1 cellular context compared by ENCODE assay signal in the genomic region with DNA sequence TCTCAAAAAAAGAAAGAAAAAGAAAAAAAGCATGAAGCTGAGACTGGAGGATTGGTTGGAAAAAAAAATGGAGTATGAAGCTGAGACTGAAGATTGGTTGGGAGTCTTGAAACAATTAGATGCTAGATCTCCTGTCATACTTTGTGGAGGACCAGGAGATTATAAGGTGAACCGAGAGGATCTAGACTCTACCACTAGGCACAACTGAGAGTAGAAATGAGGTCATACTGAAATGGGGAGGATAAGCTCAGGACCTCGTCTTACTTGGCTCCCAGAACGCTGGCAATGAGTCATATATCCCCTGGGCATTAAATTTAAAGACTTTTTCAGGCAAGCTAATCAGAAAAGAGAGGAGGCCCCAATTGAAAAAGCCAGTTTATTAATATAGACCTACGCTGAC.
TF ChIP-seq lines count a peak whose summit lies in the region.

No MANE protein-coding gene starts in this region.

TF ChIP-seq in HEK293, 187 proteins besides CTCF, POLR2A, EP300 and RAD21 (continued from another document and continues in another):
- TF ChIP-seq, protein P1, sequence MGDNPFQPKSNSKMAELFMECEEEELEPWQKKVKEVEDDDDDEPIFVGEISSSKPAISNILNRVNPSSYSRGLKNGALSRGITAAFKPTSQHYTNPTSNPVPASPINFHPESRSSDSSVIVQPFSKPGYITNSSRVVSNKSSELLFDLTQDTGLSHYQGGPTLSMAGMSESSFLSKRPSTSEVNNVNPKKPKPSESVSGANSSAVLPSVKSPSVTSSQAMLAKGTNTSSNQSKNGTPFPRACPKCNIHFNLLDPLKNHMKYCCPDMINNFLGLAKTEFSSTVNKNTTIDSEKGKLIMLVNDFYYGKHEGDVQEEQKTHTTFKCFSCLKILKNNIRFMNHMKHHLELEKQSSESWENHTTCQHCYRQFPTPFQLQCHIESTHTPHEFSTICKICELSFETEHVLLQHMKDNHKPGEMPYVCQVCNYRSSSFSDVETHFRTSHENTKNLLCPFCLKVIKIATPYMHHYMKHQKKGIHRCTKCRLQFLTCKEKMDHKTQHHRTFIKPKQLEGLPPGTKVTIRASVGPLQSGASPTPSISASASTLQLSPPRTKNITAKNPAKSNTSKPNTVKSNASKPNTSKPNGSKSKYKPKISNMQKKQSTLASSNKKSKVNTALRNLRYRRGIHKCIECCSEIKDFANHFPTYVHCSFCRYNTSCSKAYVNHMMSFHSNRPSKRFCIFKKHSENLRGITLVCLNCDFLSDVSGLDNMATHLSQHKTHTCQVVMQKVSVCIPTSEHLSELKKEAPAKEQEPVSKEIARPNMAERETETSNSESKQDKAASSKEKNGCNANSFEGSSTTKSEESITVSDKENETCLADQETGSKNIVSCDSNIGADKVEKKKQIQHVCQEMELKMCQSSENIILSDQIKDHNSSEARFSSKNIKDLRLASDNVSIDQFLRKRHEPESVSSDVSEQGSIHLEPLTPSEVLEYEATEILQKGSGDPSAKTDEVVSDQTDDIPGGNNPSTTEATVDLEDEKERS (tag by site-specific recombination; IDR thresholded peaks at IDR 0.05): no peak
- 0 out of 2 replicates have a peak, but pooled peaks have one; percentile 18 for TF ChIP-seq BCL11A (tag by site-specific recombination; IDR thresholded peaks at IDR 0.05; ENCODE audit: low read depth)
- peak; percentile 84 for TF ChIP-seq ZEB2 (tag by site-specific recombination; IDR thresholded peaks at IDR 0.05)
- TF ChIP-seq, protein P2, sequence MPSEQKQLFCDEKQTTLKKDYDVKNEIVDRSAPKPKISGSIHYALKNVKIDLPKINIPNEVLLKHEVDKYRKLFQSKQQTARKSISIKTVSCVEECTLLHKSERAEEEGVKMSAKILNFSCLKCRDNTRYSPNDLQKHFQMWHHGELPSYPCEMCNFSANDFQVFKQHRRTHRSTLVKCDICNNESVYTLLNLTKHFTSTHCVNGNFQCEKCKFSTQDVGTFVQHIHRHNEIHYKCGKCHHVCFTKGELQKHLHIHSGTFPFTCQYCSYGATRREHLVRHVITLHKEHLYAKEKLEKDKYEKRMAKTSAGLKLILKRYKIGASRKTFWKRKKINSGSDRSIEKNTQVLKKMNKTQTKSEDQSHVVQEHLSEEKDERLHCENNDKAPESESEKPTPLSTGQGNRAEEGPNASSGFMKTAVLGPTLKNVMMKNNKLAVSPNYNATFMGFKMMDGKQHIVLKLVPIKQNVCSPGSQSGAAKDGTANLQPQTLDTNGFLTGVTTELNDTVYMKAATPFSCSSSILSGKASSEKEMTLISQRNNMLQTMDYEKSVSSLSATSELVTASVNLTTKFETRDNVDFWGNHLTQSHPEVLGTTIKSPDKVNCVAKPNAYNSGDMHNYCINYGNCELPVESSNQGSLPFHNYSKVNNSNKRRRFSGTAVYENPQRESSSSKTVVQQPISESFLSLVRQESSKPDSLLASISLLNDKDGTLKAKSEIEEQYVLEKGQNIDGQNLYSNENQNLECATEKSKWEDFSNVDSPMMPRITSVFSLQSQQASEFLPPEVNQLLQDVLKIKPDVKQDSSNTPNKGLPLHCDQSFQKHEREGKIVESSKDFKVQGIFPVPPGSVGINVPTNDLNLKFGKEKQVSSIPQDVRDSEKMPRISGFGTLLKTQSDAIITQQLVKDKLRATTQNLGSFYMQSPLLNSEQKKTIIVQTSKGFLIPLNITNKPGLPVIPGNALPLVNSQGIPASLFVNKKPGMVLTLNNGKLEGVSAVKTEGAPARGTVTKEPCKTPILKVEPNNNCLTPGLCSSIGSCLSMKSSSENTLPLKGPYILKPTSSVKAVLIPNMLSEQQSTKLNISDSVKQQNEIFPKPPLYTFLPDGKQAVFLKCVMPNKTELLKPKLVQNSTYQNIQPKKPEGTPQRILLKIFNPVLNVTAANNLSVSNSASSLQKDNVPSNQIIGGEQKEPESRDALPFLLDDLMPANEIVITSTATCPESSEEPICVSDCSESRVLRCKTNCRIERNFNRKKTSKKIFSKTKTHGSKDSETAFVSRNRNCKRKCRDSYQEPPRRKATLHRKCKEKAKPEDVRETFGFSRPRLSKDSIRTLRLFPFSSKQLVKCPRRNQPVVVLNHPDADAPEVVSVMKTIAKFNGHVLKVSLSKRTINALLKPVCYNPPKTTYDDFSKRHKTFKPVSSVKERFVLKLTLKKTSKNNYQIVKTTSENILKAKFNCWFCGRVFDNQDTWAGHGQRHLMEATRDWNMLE (tag by site-specific recombination; conservative IDR thresholded peaks at IDR 0.05; ENCODE audit: low read depth): no peak
- TF ChIP-seq ZNF266 (tag by site-specific recombination; IDR thresholded peaks at IDR 0.05; ENCODE audit: low read depth): no peak
- TF ChIP-seq WT1 (tag by site-specific recombination; IDR thresholded peaks at IDR 0.05): peak; percentile 88
- TF ChIP-seq ZNF394 (tag by site-specific recombination; IDR thresholded peaks at IDR 0.05; ENCODE audit: borderline replicate concordance): peak; percentile 59; the same call in 1 of the 2 replicates
- TF ChIP-seq YY1 (tag by site-specific recombination; IDR thresholded peaks at IDR 0.05): no peak
- TF ChIP-seq ZNF660 (tag by site-specific recombination; IDR thresholded peaks at IDR 0.05): peak; percentile 81
- TF ChIP-seq ZNF510 (tag by site-specific recombination; IDR thresholded peaks at IDR 0.05; ENCODE audit: insufficient replicate concordance): no peak
- TF ChIP-seq FEZF1 (tag by site-specific recombination; IDR thresholded peaks at IDR 0.05): peak; percentile 63
- TF ChIP-seq, protein P3, sequence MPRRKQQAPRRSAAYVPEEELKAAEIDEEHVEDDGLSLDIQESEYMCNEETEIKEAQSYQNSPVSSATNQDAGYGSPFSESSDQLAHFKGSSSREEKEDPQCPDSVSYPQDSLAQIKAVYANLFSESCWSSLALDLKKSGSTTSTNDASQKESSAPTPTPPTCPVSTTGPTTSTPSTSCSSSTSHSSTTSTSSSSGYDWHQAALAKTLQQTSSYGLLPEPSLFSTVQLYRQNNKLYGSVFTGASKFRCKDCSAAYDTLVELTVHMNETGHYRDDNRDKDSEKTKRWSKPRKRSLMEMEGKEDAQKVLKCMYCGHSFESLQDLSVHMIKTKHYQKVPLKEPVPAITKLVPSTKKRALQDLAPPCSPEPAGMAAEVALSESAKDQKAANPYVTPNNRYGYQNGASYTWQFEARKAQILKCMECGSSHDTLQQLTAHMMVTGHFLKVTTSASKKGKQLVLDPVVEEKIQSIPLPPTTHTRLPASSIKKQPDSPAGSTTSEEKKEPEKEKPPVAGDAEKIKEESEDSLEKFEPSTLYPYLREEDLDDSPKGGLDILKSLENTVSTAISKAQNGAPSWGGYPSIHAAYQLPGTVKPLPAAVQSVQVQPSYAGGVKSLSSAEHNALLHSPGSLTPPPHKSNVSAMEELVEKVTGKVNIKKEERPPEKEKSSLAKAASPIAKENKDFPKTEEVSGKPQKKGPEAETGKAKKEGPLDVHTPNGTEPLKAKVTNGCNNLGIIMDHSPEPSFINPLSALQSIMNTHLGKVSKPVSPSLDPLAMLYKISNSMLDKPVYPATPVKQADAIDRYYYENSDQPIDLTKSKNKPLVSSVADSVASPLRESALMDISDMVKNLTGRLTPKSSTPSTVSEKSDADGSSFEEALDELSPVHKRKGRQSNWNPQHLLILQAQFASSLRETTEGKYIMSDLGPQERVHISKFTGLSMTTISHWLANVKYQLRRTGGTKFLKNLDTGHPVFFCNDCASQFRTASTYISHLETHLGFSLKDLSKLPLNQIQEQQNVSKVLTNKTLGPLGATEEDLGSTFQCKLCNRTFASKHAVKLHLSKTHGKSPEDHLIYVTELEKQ (tag by site-specific recombination; IDR thresholded peaks at IDR 0.05; ENCODE audit: borderline replicate concordance): 0 out of 2 replicates have a peak, but pooled peaks have one; percentile 11
- TF ChIP-seq ZBTB1 (tag by site-specific recombination; IDR thresholded peaks at IDR 0.05): 0 out of 2 replicates have a peak, but pooled peaks have one; percentile 10
- peak; percentile 95 for TF ChIP-seq ZNF629 (tag by site-specific recombination; IDR thresholded peaks at IDR 0.05)
- TF ChIP-seq, protein P4, sequence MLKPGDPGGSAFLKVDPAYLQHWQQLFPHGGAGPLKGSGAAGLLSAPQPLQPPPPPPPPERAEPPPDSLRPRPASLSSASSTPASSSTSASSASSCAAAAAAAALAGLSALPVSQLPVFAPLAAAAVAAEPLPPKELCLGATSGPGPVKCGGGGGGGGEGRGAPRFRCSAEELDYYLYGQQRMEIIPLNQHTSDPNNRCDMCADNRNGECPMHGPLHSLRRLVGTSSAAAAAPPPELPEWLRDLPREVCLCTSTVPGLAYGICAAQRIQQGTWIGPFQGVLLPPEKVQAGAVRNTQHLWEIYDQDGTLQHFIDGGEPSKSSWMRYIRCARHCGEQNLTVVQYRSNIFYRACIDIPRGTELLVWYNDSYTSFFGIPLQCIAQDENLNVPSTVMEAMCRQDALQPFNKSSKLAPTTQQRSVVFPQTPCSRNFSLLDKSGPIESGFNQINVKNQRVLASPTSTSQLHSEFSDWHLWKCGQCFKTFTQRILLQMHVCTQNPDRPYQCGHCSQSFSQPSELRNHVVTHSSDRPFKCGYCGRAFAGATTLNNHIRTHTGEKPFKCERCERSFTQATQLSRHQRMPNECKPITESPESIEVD (tag by site-specific recombination; IDR thresholded peaks at IDR 0.05): peak; percentile 97
- peak; percentile 52; the same call in 1 of the 2 replicates for TF ChIP-seq ZNF558 (tag by site-specific recombination; IDR thresholded peaks at IDR 0.05)
- TF ChIP-seq ZNF416 (tag by site-specific recombination; IDR thresholded peaks at IDR 0.05): no peak
- peak; percentile 78 for TF ChIP-seq ZNF2 (tag by site-specific recombination; IDR thresholded peaks at IDR 0.05)
- TF ChIP-seq ZNF843 (tag by site-specific recombination; IDR thresholded peaks at IDR 0.05): peak; percentile 46; the same call in 1 of the 2 replicates
- TF ChIP-seq TRIM28 (IDR thresholded peaks at IDR 0.05; ENCODE audit: borderline replicate concordance, low read length): peak; percentile 93
- no peak for TF ChIP-seq ZNF555 (tag by site-specific recombination; conservative IDR thresholded peaks at IDR 0.05)
- TF ChIP-seq, protein P5, sequence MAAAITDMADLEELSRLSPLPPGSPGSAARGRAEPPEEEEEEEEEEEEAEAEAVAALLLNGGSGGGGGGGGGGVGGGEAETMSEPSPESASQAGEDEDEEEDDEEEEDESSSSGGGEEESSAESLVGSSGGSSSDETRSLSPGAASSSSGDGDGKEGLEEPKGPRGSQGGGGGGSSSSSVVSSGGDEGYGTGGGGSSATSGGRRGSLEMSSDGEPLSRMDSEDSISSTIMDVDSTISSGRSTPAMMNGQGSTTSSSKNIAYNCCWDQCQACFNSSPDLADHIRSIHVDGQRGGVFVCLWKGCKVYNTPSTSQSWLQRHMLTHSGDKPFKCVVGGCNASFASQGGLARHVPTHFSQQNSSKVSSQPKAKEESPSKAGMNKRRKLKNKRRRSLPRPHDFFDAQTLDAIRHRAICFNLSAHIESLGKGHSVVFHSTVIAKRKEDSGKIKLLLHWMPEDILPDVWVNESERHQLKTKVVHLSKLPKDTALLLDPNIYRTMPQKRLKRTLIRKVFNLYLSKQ (tag by site-specific recombination; IDR thresholded peaks at IDR 0.05; ENCODE audit: borderline replicate concordance): no peak
- no peak for TF ChIP-seq HOXC10 (CRISPR knock-in tag; IDR thresholded peaks at IDR 0.05)
- no peak for TF ChIP-seq HOXA7 (CRISPR knock-in tag; IDR thresholded peaks at IDR 0.05; ENCODE audit: borderline replicate concordance)
- peak; percentile 94 for TF ChIP-seq ZBTB17 (tag by site-specific recombination; IDR thresholded peaks at IDR 0.05)
- TF ChIP-seq ZNF404 (tag by site-specific recombination; IDR thresholded peaks at IDR 0.05): no peak
- TF ChIP-seq, protein P6, sequence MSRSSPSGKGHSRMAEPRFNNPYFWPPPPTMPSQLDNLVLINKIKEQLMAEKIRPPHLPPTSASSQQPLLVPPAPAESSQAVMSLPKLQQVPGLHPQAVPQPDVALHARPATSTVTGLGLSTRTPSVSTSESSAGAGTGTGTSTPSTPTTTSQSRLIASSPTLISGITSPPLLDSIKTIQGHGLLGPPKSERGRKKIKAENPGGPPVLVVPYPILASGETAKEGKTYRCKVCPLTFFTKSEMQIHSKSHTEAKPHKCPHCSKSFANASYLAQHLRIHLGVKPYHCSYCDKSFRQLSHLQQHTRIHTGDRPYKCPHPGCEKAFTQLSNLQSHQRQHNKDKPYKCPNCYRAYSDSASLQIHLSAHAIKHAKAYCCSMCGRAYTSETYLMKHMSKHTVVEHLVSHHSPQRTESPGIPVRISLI (tag by site-specific recombination; IDR thresholded peaks at IDR 0.05): peak; percentile 84
- TF ChIP-seq, protein P7, sequence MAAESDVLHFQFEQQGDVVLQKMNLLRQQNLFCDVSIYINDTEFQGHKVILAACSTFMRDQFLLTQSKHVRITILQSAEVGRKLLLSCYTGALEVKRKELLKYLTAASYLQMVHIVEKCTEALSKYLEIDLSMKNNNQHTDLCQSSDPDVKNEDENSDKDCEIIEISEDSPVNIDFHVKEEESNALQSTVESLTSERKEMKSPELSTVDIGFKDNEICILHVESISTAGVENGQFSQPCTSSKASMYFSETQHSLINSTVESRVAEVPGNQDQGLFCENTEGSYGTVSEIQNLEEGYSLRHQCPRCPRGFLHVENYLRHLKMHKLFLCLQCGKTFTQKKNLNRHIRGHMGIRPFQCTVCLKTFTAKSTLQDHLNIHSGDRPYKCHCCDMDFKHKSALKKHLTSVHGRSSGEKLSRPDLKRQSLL (tag by site-specific recombination; IDR thresholded peaks at IDR 0.05): 0 out of 2 replicates have a peak, but pooled peaks have one; percentile 11
- TF ChIP-seq, protein P8, sequence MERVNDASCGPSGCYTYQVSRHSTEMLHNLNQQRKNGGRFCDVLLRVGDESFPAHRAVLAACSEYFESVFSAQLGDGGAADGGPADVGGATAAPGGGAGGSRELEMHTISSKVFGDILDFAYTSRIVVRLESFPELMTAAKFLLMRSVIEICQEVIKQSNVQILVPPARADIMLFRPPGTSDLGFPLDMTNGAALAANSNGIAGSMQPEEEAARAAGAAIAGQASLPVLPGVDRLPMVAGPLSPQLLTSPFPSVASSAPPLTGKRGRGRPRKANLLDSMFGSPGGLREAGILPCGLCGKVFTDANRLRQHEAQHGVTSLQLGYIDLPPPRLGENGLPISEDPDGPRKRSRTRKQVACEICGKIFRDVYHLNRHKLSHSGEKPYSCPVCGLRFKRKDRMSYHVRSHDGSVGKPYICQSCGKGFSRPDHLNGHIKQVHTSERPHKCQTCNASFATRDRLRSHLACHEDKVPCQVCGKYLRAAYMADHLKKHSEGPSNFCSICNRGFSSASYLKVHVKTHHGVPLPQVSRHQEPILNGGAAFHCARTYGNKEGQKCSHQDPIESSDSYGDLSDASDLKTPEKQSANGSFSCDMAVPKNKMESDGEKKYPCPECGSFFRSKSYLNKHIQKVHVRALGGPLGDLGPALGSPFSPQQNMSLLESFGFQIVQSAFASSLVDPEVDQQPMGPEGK (tag by site-specific recombination; IDR thresholded peaks at IDR 0.05): peak; percentile 44; the same call in 1 of the 2 replicates
- TF ChIP-seq ZFHX2 (tag by site-specific recombination; conservative IDR thresholded peaks at IDR 0.05): no peak
- TF ChIP-seq ZNF366 (tag by site-specific recombination; conservative IDR thresholded peaks at IDR 0.05): peak; percentile 91
- peak; percentile 39; the same call in 1 of the 2 replicates for TF ChIP-seq ZNF501 (tag by site-specific recombination; IDR thresholded peaks at IDR 0.05)
- no peak for TF ChIP-seq ZNF121 (tag by site-specific recombination; IDR thresholded peaks at IDR 0.05)
- no peak for TF ChIP-seq ZNF202 (tag by site-specific recombination; IDR thresholded peaks at IDR 0.05; ENCODE audit: borderline replicate concordance)
- TF ChIP-seq ZNF335 (tag by site-specific recombination; conservative IDR thresholded peaks at IDR 0.05): peak; percentile 39
- TF ChIP-seq ZBTB21 (tag by site-specific recombination; IDR thresholded peaks at IDR 0.05): peak; percentile 84
